13 cellular contexts compared by ENCODE assay signal in genomic region chr3:56985460-56986327, GRCh38.
DNase-seq lines count a peak whose midpoint lies in the region; ATAC-seq and TF ChIP-seq lines count a peak whose summit lies in the region.
"Had no signal": no experiment of that assay in that cellular context is flagged by ENCODE, and none has a peak within 500 bp of the region (broad histone marks: within the 10 kb centered on the region; RNA-seq: fewer than 3 reads in every experiment).

No MANE protein-coding gene starts in this region.

- POLR2A ChIA-PET in activated CD8-positive, alpha-beta T cell treated with anti-CD3 and anti-CD28 coated beads, Interleukin-2, amount 10 ng/mL, durations not matched to agents 7 days and 5 days (lab: Charles Lee), result no interaction called here
- POLR2A ChIA-PET in HEK293T (lab: Yijun Ruan, JAX), result no interaction called here

- H2BK12ac ChIP-seq in trophoblast cell (ENCODE audit: low read length), result no peak overlapping the region

- WGBS in hepatocyte (ENCODE audit: low lambda C conversion rate, missing lambda C conversion rate), result 85% methylated on average over 11 of the region's 11 CpGs
- WGBS in trophoblast cell (ENCODE audit: extremely low coverage, insufficient coverage, insufficient read length), result no CpG with 5 or more reads among the region's 11 CpGs

- ATAC-seq in activated CD8-positive, alpha-beta T cell treated with anti-CD3 and anti-CD28 coated beads, Interleukin-2, amount 10 ng/mL, durations not matched to agents 7 days and 5 days, result peak; percentile 50
- ATAC-seq: mucosa of descending colon had no signal

- H3K79me2 ChIP-seq in hepatocyte, result no peaks in the 10 kb centered on the region
- no peaks in the 10 kb centered on the region for H3K79me2 ChIP-seq in trophoblast cell (ENCODE audit: control insufficient read depth, insufficient read depth, low read length, poor library complexity)

- no peak overlapping the region for H3K23ac ChIP-seq in trophoblast cell (ENCODE audit: low read length)

- H3K9me3 ChIP-seq in hepatocyte (ENCODE audit: low read depth), result no peaks in the 10 kb centered on the region
- H3K9me3 ChIP-seq in trophoblast cell (ENCODE audit: insufficient read depth, low read depth, low read length), result no peaks in the 10 kb centered on the region
- H3K9me3 ChIP-seq: mucosa of descending colon had no signal

- H3K27ac ChIP-seq in hepatocyte (peak overlapping the region; percentile 68), trophoblast cell (ENCODE audit: low read depth, low read length) (no peak overlapping the region)
- H3K27ac ChIP-seq: HL-60 had no signal

- H3K4me3 ChIP-seq in hepatocyte (no peak overlapping the region), trophoblast cell (ENCODE audit: low read depth, low read length) (no peak overlapping the region)
- H3K4me3 ChIP-seq: mucosa of descending colon had no signal

- no peak overlapping the region for H2BK120ac ChIP-seq in trophoblast cell (ENCODE audit: insufficient read depth, low read length, poor library complexity)

- no peak for TF ChIP-seq CTCF in hepatocyte (IDR thresholded peaks at IDR 0.05; ENCODE audit: poor library complexity)

- H2BK5ac ChIP-seq in trophoblast cell (ENCODE audit: low read depth, low read length, poor library complexity), result no peak overlapping the region

- H4K12ac ChIP-seq in trophoblast cell (ENCODE audit: low read depth, low read length), result no peak overlapping the region

- no peaks in the 10 kb centered on the region for H3K27me3 ChIP-seq in hepatocyte
- no peaks in the 10 kb centered on the region for H3K27me3 ChIP-seq in trophoblast cell (ENCODE audit: insufficient read depth, low read length)

- no peak overlapping the region for H4K91ac ChIP-seq in trophoblast cell (ENCODE audit: low read depth, low read length)

- peak overlapping the region; percentile 56 for H3K27ac Mint-ChIP-seq in activated CD8-positive, alpha-beta T cell treated with anti-CD3 and anti-CD28 coated beads, Interleukin-2, amount 10 ng/mL, durations not matched to agents 7 days and 5 days

- H3K27me3 Mint-ChIP-seq in activated CD8-positive, alpha-beta T cell treated with anti-CD3 and anti-CD28 coated beads, Interleukin-2, amount 10 ng/mL, durations not matched to agents 7 days and 5 days (ENCODE audit: low read depth), result peaks cover 11% of the 10 kb centered on the region

- H3K4me1 ChIP-seq in hepatocyte (ENCODE audit: insufficient read depth) (peaks cover 37% of the 10 kb centered on the region), trophoblast cell (ENCODE audit: control insufficient read depth in 1 of 2, insufficient read depth in 2 of 2, low read length in 2 of 2) (peaks cover 3 to 5% of the 10 kb centered on the region in 2 experiments)

- peaks cover 48% of the 10 kb centered on the region for H3K4me1 Mint-ChIP-seq in activated CD8-positive, alpha-beta T cell treated with anti-CD3 and anti-CD28 coated beads, Interleukin-2, amount 10 ng/mL, durations not matched to agents 7 days and 5 days (ENCODE audit: low read depth)

- peaks cover 2% of the 10 kb centered on the region for H3K79me1 ChIP-seq in trophoblast cell (ENCODE audit: low read length)

- H2AFZ ChIP-seq in hepatocyte, result no peak overlapping the region
- no peak overlapping the region for H2AFZ ChIP-seq in trophoblast cell (ENCODE audit: insufficient read depth, low read length, poor library complexity)

- no peaks in the 10 kb centered on the region for H4K20me1 ChIP-seq in hepatocyte (ENCODE audit: insufficient read depth, poor library complexity, severe bottlenecking)

- H3K18ac ChIP-seq in trophoblast cell (ENCODE audit: low read length), result no peak overlapping the region

- H3K4me3 Mint-ChIP-seq in activated CD8-positive, alpha-beta T cell treated with anti-CD3 and anti-CD28 coated beads, Interleukin-2, amount 10 ng/mL, durations not matched to agents 7 days and 5 days, result no peak overlapping the region

- H2AK5ac ChIP-seq in trophoblast cell (ENCODE audit: low read length), result no peak overlapping the region

- DNase-seq in AG20443 (ENCODE audit: low spot score), result peak; percentile 32
- peak; percentile 42 for DNase-seq in HT1080 (ENCODE audit: low read depth)
- peak; percentile 36 for DNase-seq in activated CD8-positive, alpha-beta T cell treated with anti-CD3 and anti-CD28 coated beads, Interleukin-2, amount 10 ng/mL, durations not matched to agents 7 days and 5 days
- DNase-seq in hepatocyte (ENCODE audit: low spot score), result no peak
- no peak for DNase-seq in trophoblast cell
- no peak for DNase-seq in HEK293T (ENCODE audit: extremely low spot score)
- no peak for DNase-seq in NCI-H774 (lab: John Stamatoyannopoulos, UW)
- DNase-seq in AG08395 (ENCODE audit: low spot score), result no peak
- DNase-seq: hypothalamus, mucosa of descending colon, NCI-H2029 treated with DMSO at 0.1 percent for 48 hours, SHP77 had no signal

- no peak overlapping the region for H4K8ac ChIP-seq in trophoblast cell (ENCODE audit: low read depth, low read length)

- H3K9ac ChIP-seq in trophoblast cell (ENCODE audit: low read length), result no peak overlapping the region

- H3K4me2 ChIP-seq in hepatocyte, result no peak overlapping the region
- H3K4me2 ChIP-seq in trophoblast cell (ENCODE audit: low read length), result no peak overlapping the region

- H3K4ac ChIP-seq in trophoblast cell (ENCODE audit: low read depth, low read length), result no peak overlapping the region

- CTCF ChIA-PET in activated CD8-positive, alpha-beta T cell treated with anti-CD3 and anti-CD28 coated beads, Interleukin-2, amount 10 ng/mL, durations not matched to agents 7 days and 5 days (lab: Charles Lee), result interaction anchor here (1.0 to 6.8 kb wide), 8 partner anchors 10 to 290 kb away, joined by 3 to 222 read pairs (median 32); partner anchors contain the start of gene ARHGEF3
- CTCF ChIA-PET in HEK293T (lab: Yijun Ruan, JAX), result no interaction called here

- no peaks in the 10 kb centered on the region for H3K9me2 ChIP-seq in hepatocyte (replicated peaks; ENCODE audit: insufficient read depth)

- H3K9me3 Mint-ChIP-seq in activated CD8-positive, alpha-beta T cell treated with anti-CD3 and anti-CD28 coated beads, Interleukin-2, amount 10 ng/mL, durations not matched to agents 7 days and 5 days (ENCODE audit: insufficient read depth), result no peaks in the 10 kb centered on the region

- no peaks in the 10 kb centered on the region for H3K36me3 Mint-ChIP-seq in activated CD8-positive, alpha-beta T cell treated with anti-CD3 and anti-CD28 coated beads, Interleukin-2, amount 10 ng/mL, durations not matched to agents 7 days and 5 days (ENCODE audit: low read depth)

- H3K36me3 ChIP-seq in hepatocyte (replicated peaks; ENCODE audit: insufficient read depth, low read depth) (no peaks in the 10 kb centered on the region), trophoblast cell (ENCODE audit: control insufficient read depth in 1 of 2, insufficient read depth in 2 of 2, low read length in 2 of 2) (no peaks in the 10 kb centered on the region)

- no peak overlapping the region for H3K14ac ChIP-seq in trophoblast cell (ENCODE audit: low read length)

TF ChIP-seq in HEK293T, 16 proteins besides CTCF, POLR2A, EP300 and RAD21:
- TF ChIP-seq ARNT (IDR thresholded peaks at IDR 0.05) (no peak), ELF4 (IDR thresholded peaks at IDR 0.05) (no peak), SP1 (IDR thresholded peaks at IDR 0.05) (no peak), FOXA1 (IDR thresholded peaks at IDR 0.05) (no peak), L3MBTL2 (conservative IDR thresholded peaks at IDR 0.05) (no peak), LEF1 (IDR thresholded peaks at IDR 0.05; ENCODE audit: borderline replicate concordance) (no peak), NFRKB (IDR thresholded peaks at IDR 0.05) (no peak), TARDBP (IDR thresholded peaks at IDR 0.05) (no peak)
TF ChIP-seq in HEK293T: peak in this region for 0.

Comparison
In these comparisons a context has a peak if more than half of its experiments do, and no peak if none do; other contexts are left out.
1. DNase-seq: peak in AG20443 (single experiment), HT1080 (single experiment) and activated CD8-positive, alpha-beta T cell treated with anti-CD3 and anti-CD28 coated beads, Interleukin-2, amount 10 ng/mL, durations not matched to agents 7 days and 5 days (single experiment); none in hepatocyte (single experiment), trophoblast cell (0 of 2), HEK293T (single experiment), NCI-H774 (single experiment) and AG08395 (single experiment).